ENCODE assay signal across 1 cellular context in genomic region chr4:3205995-3206394, GRCh38.
TF ChIP-seq lines count a peak whose summit lies in the region.

No MANE protein-coding gene starts in this region.

TF ChIP-seq in HepG2, 621 proteins besides CTCF, POLR2A, EP300 and RAD21 (continued from another document and continues in another):
- TF ChIP-seq, protein P1, sequence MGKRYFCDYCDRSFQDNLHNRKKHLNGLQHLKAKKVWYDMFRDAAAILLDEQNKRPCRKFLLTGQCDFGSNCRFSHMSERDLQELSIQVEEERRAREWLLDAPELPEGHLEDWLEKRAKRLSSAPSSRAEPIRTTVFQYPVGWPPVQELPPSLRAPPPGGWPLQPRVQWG (CRISPR knock-in tag; IDR thresholded peaks at IDR 0.05; ENCODE audit: borderline replicate concordance, low read depth): no peak
- TF ChIP-seq FOXA3 (CRISPR knock-in tag; IDR thresholded peaks at IDR 0.05) (peak; percentile 52; the same call in 1 of the 2 replicates), ZNF615 (CRISPR knock-in tag; IDR thresholded peaks at IDR 0.05; ENCODE audit: borderline replicate concordance) (no peak), ZFP36L1 (CRISPR knock-in tag; IDR thresholded peaks at IDR 0.05) (no peak), SMAD1 (CRISPR knock-in tag; IDR thresholded peaks at IDR 0.05; ENCODE audit: borderline replicate concordance, low read depth) (no peak), ZNF841 (CRISPR knock-in tag; IDR thresholded peaks at IDR 0.05; ENCODE audit: borderline replicate concordance) (no peak), NR2F2 (IDR thresholded peaks at IDR 0.05; ENCODE audit: borderline replicate concordance, low read depth) (peak; percentile 78), HDAC2 (CRISPR knock-in tag; IDR thresholded peaks at IDR 0.05) (peak; percentile 90), TBL1XR1 (IDR thresholded peaks at IDR 0.05; ENCODE audit: borderline replicate concordance, low read length, partially characterized antibody) (no peak), RNF2 (conservative IDR thresholded peaks at IDR 0.05; ENCODE audit: low read depth) (no peak), FOXO1 (CRISPR knock-in tag; IDR thresholded peaks at IDR 0.05) (peak; percentile 42; the same call in 1 of the 2 replicates), ZC3H4 (CRISPR knock-in tag; IDR thresholded peaks at IDR 0.05; ENCODE audit: borderline replicate concordance) (no peak), SP1 (IDR thresholded peaks at IDR 0.05) (no peak), SP1 (CRISPR knock-in tag; IDR thresholded peaks at IDR 0.05) (no peak), JUNB (CRISPR knock-in tag; IDR thresholded peaks at IDR 0.05; ENCODE audit: borderline replicate concordance) (no peak), KAT8 (CRISPR knock-in tag; IDR thresholded peaks at IDR 0.05) (0 out of 2 replicates have a peak, but pooled peaks have one; percentile 54), SPEN (CRISPR knock-in tag; IDR thresholded peaks at IDR 0.05; ENCODE audit: low read depth) (peak; percentile 79), ZFY (CRISPR knock-in tag; IDR thresholded peaks at IDR 0.05) (peak; percentile 80), SRF (IDR thresholded peaks at IDR 0.05; ENCODE audit: low read depth, low read length) (no peak), ZNF326 (CRISPR knock-in tag; IDR thresholded peaks at IDR 0.05; ENCODE audit: borderline replicate concordance) (no peak), DMTF1 (CRISPR knock-in tag; IDR thresholded peaks at IDR 0.05) (no peak), EHMT2 (IDR thresholded peaks at IDR 0.05; ENCODE audit: borderline replicate concordance, low read depth, low read length) (no peak), FOSL2 (CRISPR knock-in tag; IDR thresholded peaks at IDR 0.05) (peak; percentile 30; the same call in 1 of the 2 replicates), ZNF577 (CRISPR knock-in tag; IDR thresholded peaks at IDR 0.05; ENCODE audit: borderline replicate concordance, low read depth) (no peak), ZNF432 (CRISPR knock-in tag; IDR thresholded peaks at IDR 0.05; ENCODE audit: borderline replicate concordance) (no peak), HOXA5 (CRISPR knock-in tag; IDR thresholded peaks at IDR 0.05) (peak; percentile 90; the same call in 1 of the 2 replicates), ZNF496 (CRISPR knock-in tag; IDR thresholded peaks at IDR 0.05; ENCODE audit: insufficient replicate concordance) (no peak), ZNF761 (CRISPR knock-in tag; conservative IDR thresholded peaks at IDR 0.05) (no peak), ZUFSP (CRISPR knock-in tag; IDR thresholded peaks at IDR 0.05; ENCODE audit: borderline replicate concordance) (no peak), SRSF4 (IDR thresholded peaks at IDR 0.05; ENCODE audit: low read depth, low read length, poor library complexity, severe bottlenecking) (no peak), ZNF747 (CRISPR knock-in tag; IDR thresholded peaks at IDR 0.05; ENCODE audit: borderline replicate concordance) (no peak), ZNF781 (CRISPR knock-in tag; IDR thresholded peaks at IDR 0.05; ENCODE audit: borderline replicate concordance, not compliant biosample characterization) (no peak), THYN1 (CRISPR knock-in tag; IDR thresholded peaks at IDR 0.05; ENCODE audit: borderline replicate concordance, low read depth) (no peak), ZFP37 (CRISPR knock-in tag; IDR thresholded peaks at IDR 0.05; ENCODE audit: borderline replicate concordance) (no peak), ATF4 (CRISPR knock-in tag; IDR thresholded peaks at IDR 0.05) (no peak), IKZF4 (CRISPR knock-in tag; IDR thresholded peaks at IDR 0.05; ENCODE audit: borderline replicate concordance, low read depth, not compliant biosample characterization) (no peak), ZSCAN25 (CRISPR knock-in tag; IDR thresholded peaks at IDR 0.05) (no peak), NFKB2 (CRISPR knock-in tag; IDR thresholded peaks at IDR 0.05; ENCODE audit: borderline replicate concordance) (peak; percentile 49; the same call in 1 of the 2 replicates), ZNF776 (CRISPR knock-in tag; IDR thresholded peaks at IDR 0.05) (no peak), TEAD3 (CRISPR knock-in tag; optimal IDR thresholded peaks at IDR 0.05; ENCODE audit: borderline replicate concordance) (peak; percentile 56), HNF4G (IDR thresholded peaks at IDR 0.05; ENCODE audit: borderline replicate concordance, low read depth, low read length) (peak; percentile 91), HNF4G (CRISPR knock-in tag; IDR thresholded peaks at IDR 0.05; ENCODE audit: borderline replicate concordance, low read depth) (peak; percentile 83), HCFC1 (IDR thresholded peaks at IDR 0.05; ENCODE audit: low read depth, low read length) (no peak), NR2F6 (IDR thresholded peaks at IDR 0.05) (peak; percentile 89), NR2F6 (CRISPR knock-in tag; IDR thresholded peaks at IDR 0.05) (peak; percentile 96), SOX13 (IDR thresholded peaks at IDR 0.05) (no peak), SOX13 (CRISPR knock-in tag; conservative IDR thresholded peaks at IDR 0.05 in 1 of 2, IDR thresholded peaks at IDR 0.05 in 1 of 2) (peak in 1 of 2 experiments; percentile 69; a peak in 2 of 4 replicates), NCOA2 (CRISPR knock-in tag; IDR thresholded peaks at IDR 0.05) (peak; percentile 73; the same call in 1 of the 2 replicates), ZNF607 (CRISPR knock-in tag; IDR thresholded peaks at IDR 0.05; ENCODE audit: borderline replicate concordance) (no peak), ZNF446 (CRISPR knock-in tag; IDR thresholded peaks at IDR 0.05) (no peak)
- TF ChIP-seq, protein P2, sequence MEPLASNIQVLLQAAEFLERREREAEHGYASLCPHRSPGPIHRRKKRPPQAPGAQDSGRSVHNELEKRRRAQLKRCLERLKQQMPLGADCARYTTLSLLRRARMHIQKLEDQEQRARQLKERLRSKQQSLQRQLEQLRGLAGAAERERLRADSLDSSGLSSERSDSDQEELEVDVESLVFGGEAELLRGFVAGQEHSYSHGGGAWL (CRISPR knock-in tag; IDR thresholded peaks at IDR 0.05): no peak
- TF ChIP-seq, protein P3, sequence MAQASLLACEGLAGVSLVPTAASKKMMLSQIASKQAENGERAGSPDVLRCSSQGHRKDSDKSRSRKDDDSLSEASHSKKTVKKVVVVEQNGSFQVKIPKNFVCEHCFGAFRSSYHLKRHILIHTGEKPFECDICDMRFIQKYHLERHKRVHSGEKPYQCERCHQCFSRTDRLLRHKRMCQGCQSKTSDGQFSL (CRISPR knock-in tag; IDR thresholded peaks at IDR 0.05): no peak
- TF ChIP-seq, protein P4, sequence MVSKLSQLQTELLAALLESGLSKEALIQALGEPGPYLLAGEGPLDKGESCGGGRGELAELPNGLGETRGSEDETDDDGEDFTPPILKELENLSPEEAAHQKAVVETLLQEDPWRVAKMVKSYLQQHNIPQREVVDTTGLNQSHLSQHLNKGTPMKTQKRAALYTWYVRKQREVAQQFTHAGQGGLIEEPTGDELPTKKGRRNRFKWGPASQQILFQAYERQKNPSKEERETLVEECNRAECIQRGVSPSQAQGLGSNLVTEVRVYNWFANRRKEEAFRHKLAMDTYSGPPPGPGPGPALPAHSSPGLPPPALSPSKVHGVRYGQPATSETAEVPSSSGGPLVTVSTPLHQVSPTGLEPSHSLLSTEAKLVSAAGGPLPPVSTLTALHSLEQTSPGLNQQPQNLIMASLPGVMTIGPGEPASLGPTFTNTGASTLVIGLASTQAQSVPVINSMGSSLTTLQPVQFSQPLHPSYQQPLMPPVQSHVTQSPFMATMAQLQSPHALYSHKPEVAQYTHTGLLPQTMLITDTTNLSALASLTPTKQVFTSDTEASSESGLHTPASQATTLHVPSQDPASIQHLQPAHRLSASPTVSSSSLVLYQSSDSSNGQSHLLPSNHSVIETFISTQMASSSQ (IDR thresholded peaks at IDR 0.05; ENCODE audit: low read depth): no peak
- TF ChIP-seq, protein P4 (CRISPR knock-in tag; IDR thresholded peaks at IDR 0.05; ENCODE audit: borderline replicate concordance): peak; percentile 36; the same call in 1 of the 2 replicates
- TF ChIP-seq, protein P5, sequence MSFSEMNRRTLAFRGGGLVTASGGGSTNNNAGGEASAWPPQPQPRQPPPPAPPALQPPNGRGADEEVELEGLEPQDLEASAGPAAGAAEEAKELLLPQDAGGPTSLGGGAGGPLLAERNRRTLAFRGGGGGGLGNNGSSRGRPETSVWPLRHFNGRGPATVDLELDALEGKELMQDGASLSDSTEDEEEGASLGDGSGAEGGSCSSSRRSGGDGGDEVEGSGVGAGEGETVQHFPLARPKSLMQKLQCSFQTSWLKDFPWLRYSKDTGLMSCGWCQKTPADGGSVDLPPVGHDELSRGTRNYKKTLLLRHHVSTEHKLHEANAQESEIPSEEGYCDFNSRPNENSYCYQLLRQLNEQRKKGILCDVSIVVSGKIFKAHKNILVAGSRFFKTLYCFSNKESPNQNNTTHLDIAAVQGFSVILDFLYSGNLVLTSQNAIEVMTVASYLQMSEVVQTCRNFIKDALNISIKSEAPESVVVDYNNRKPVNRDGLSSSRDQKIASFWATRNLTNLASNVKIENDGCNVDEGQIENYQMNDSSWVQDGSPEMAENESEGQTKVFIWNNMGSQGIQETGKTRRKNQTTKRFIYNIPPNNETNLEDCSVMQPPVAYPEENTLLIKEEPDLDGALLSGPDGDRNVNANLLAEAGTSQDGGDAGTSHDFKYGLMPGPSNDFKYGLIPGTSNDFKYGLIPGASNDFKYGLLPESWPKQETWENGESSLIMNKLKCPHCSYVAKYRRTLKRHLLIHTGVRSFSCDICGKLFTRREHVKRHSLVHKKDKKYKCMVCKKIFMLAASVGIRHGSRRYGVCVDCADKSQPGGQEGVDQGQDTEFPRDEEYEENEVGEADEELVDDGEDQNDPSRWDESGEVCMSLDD (CRISPR knock-in tag; IDR thresholded peaks at IDR 0.05; ENCODE audit: borderline replicate concordance): no peak
- TF ChIP-seq, protein P6, sequence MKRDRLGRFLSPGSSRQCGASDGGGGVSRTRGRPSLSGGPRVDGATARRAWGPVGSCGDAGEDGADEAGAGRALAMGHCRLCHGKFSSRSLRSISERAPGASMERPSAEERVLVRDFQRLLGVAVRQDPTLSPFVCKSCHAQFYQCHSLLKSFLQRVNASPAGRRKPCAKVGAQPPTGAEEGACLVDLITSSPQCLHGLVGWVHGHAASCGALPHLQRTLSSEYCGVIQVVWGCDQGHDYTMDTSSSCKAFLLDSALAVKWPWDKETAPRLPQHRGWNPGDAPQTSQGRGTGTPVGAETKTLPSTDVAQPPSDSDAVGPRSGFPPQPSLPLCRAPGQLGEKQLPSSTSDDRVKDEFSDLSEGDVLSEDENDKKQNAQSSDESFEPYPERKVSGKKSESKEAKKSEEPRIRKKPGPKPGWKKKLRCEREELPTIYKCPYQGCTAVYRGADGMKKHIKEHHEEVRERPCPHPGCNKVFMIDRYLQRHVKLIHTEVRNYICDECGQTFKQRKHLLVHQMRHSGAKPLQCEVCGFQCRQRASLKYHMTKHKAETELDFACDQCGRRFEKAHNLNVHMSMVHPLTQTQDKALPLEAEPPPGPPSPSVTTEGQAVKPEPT (CRISPR knock-in tag; IDR thresholded peaks at IDR 0.05; ENCODE audit: low read depth): no peak
- TF ChIP-seq, protein P7, sequence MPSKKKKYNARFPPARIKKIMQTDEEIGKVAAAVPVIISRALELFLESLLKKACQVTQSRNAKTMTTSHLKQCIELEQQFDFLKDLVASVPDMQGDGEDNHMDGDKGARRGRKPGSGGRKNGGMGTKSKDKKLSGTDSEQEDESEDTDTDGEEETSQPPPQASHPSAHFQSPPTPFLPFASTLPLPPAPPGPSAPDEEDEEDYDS (CRISPR knock-in tag; IDR thresholded peaks at IDR 0.05): peak; percentile 58; the same call in 1 of the 2 replicates
